Comparison of ENCODE assay signal across 21 cellular contexts in genomic region chr17:80818871-80819270, GRCh38.
DNase-seq lines count a peak whose midpoint lies in the region; ATAC-seq, FAIRE-seq and TF ChIP-seq lines count a peak whose summit lies in the region.
"Had no signal": no experiment of that assay in that cellular context is flagged by ENCODE, and none has a peak within 500 bp of the region (broad histone marks: within the 10 kb centered on the region; RNA-seq: fewer than 3 reads in every experiment).

No MANE protein-coding gene starts in this region.

- H2BK20ac ChIP-seq in H1 (ENCODE audit: low read length), result no peak overlapping the region

- no peak for FAIRE-seq in H1 (lab: Jason Lieb, UNC)
- FAIRE-seq: colon, GM18507, TTC549 had no signal

- no peaks in the 10 kb centered on the region for H3K79me2 ChIP-seq in H1 (ENCODE audit: control insufficient read depth in 1 of 2, insufficient read depth in 2 of 2, low read length in 2 of 2)

- H3K9ac ChIP-seq in H1 (replicated peaks in 1 of 4; ENCODE audit: extremely low read depth in 1 of 4, low read depth in 3 of 4, low read length in 3 of 4), result no peak overlapping the region

- peak overlapping the region; percentile 81 for H3K27ac Mint-ChIP-seq in activated naive CD4-positive, alpha-beta T cell treated with anti-CD3 and anti-CD28 coated beads for 36 hours
- peak overlapping the region; percentile 0 for H3K27ac Mint-ChIP-seq in T-helper 17 cell

- H3K4ac ChIP-seq in H1 (replicated peaks; ENCODE audit: insufficient read length, low read depth, low read length), result no peak overlapping the region

- peaks cover 0 to 2% of the 10 kb centered on the region in 2 experiments for H4K20me1 ChIP-seq in H1 (replicated peaks in 1 of 2; ENCODE audit: control insufficient read depth in 1 of 2, insufficient read depth in 2 of 2, low read length in 2 of 2)

- peaks cover 11% of the 10 kb centered on the region for H3K36me3 Mint-ChIP-seq in activated naive CD4-positive, alpha-beta T cell treated with anti-CD3 and anti-CD28 coated beads for 36 hours (ENCODE audit: low read depth)
- H3K36me3 Mint-ChIP-seq in T-helper 17 cell (ENCODE audit: low read depth), result peaks cover 9% of the 10 kb centered on the region

- no peaks in the 10 kb centered on the region for H3K27me3 ChIP-seq in H1 (replicated peaks in 1 of 4; ENCODE audit: control insufficient read depth in 3 of 4, extremely low read depth in 1 of 4, insufficient read depth in 3 of 4, low read length in 3 of 4)
- H3K27me3 ChIP-seq in upper lobe of right lung, result no peaks in the 10 kb centered on the region
- H3K27me3 ChIP-seq: body of pancreas had no signal

- no peak overlapping the region for H3K56ac ChIP-seq in H1 (replicated peaks; ENCODE audit: insufficient read length, low read depth, low read length)

- H2BK12ac ChIP-seq in H1 (ENCODE audit: low read depth, low read length), result no peak overlapping the region

- no peaks in the 10 kb centered on the region; the same call in 1 of the 2 replicates for H3K79me1 ChIP-seq in H1 (ENCODE audit: low read depth, low read length)

- H2AK5ac ChIP-seq in H1 (ENCODE audit: low read depth, low read length), result no peak overlapping the region

- no peak overlapping the region for H2BK5ac ChIP-seq in H1 (ENCODE audit: low read depth, low read length)

- H3K9me3 Mint-ChIP-seq in activated naive CD4-positive, alpha-beta T cell treated with anti-CD3 and anti-CD28 coated beads for 36 hours, result no peaks in the 10 kb centered on the region

- H3K23ac ChIP-seq in H1 (ENCODE audit: insufficient read length), result no peak overlapping the region

- no peak overlapping the region for H2BK120ac ChIP-seq in H1 (replicated peaks; ENCODE audit: low read depth, low read length)

- peaks cover 44% of the 10 kb centered on the region for H3K4me1 Mint-ChIP-seq in activated naive CD4-positive, alpha-beta T cell treated with anti-CD3 and anti-CD28 coated beads for 36 hours (ENCODE audit: low read depth)
- peaks cover 30% of the 10 kb centered on the region for H3K4me1 Mint-ChIP-seq in T-helper 17 cell

- intact Hi-C loops in activated naive CD4-positive, alpha-beta T cell treated with anti-CD3 and anti-CD28 coated beads for 36 hours (cut with micrococcal nuclease), result no loop called here
- intact Hi-C loops in upper lobe of right lung (cut with DNase I), result no loop called here

- no peak overlapping the region for H3K18ac ChIP-seq in H1 (ENCODE audit: extremely low read depth, low read length)

- no peaks in the 10 kb centered on the region for H3K36me3 ChIP-seq in H1 (ENCODE audit: control insufficient read depth in 2 of 4, insufficient read depth in 4 of 4, low read length in 3 of 4)
- H3K36me3 ChIP-seq in upper lobe of right lung, result peaks cover 6% of the 10 kb centered on the region

- TF ChIP-seq CTCF in H1 (IDR thresholded peaks at IDR 0.05; ENCODE audit: control extremely low read depth in 1 of 3, insufficient read depth in 1 of 3, low read depth in 1 of 3, low read length in 3 of 3) (no peak), upper lobe of right lung (IDR thresholded peaks at IDR 0.05) (no peak)

- no peak for DNase-seq in activated naive CD4-positive, alpha-beta T cell treated with anti-CD3 and anti-CD28 coated beads for 36 hours
- no peak for DNase-seq in activated naive CD4-positive, alpha-beta T cell treated with Interleukin-2 at 50 U/mL for 16 hours
- DNase-seq in T-helper 17 cell (no peak), H1 (ENCODE audit: low read depth in 1 of 2, low spot score in 2 of 2) (no peak), upper lobe of right lung (peak; percentile 30), anterior cingulate cortex (lab: John Stamatoyannopoulos, UW) (no peak), G401 (ENCODE audit: low spot score) (no peak)
- DNase-seq: activated CD4-positive, alpha-beta T cell treated with anti-CD3 and anti-CD28 coated beads, Interleukin-2, amount 50 U/mL, for 4 hours; activated gamma-delta T cell; body of pancreas; left ventricle myocardium superior; mucosa of descending colon; NCI-H187; NCI-H226; NCI-H82 had no signal

- peak overlapping the region; percentile 20; the same call in 1 of the 2 replicates for H4K8ac ChIP-seq in H1 (ENCODE audit: extremely low read depth, insufficient read depth, low read length)

- WGBS in H1 (ENCODE audit: extremely low coverage in 1 of 2, insufficient coverage in 1 of 2, insufficient read length in 1 of 2, insufficient replicate concordance in 2 of 2, low coverage in 1 of 2, low lambda C conversion rate in 2 of 2, missing lambda C conversion rate in 1 of 2), 2 experiments, result 85% methylated on average over 9 of the region's 9 CpGs; no CpG with 5 or more reads in 1 of the 2 experiments

- CTCF ChIA-PET in activated naive CD4-positive, alpha-beta T cell treated with anti-CD3 and anti-CD28 coated beads for 36 hours (lab: Charles Lee), result interaction anchor here (1.6 kb wide), 1 partner anchor 14 kb away, joined by 5 read pairs; no protein-coding TSS in a partner anchor
- CTCF ChIA-PET in H1 (lab: Charles Lee; ENCODE audit: partially characterized antibody), result interaction anchor here (0.5 to 2.0 kb wide), 9 partner anchors 15 to 1418 kb away, joined by 3 to 5 read pairs (median 4); no protein-coding TSS in a partner anchor

- no peak overlapping the region for H4K5ac ChIP-seq in H1 (ENCODE audit: insufficient read length, low read depth, low read length)

- H3K4me2 ChIP-seq in H1 (ENCODE audit: insufficient read depth in 1 of 2, low read depth in 2 of 2, low read length in 2 of 2), result no peak overlapping the region

- ATAC-seq in T-helper 17 cell, result no peak
- no peak for ATAC-seq in upper lobe of right lung
- ATAC-seq in GM18517 (IDR thresholded peaks at IDR 0.05; ENCODE audit: unreplicated experiment), result no peak
- ATAC-seq: body of pancreas, K562, left ventricle myocardium superior, mucosa of descending colon, Panc1 had no signal

- no peak for TF ChIP-seq EP300 in H1 (IDR thresholded peaks at IDR 0.05; ENCODE audit: borderline replicate concordance in 1 of 2, low read depth in 2 of 2, low read length in 2 of 2)

- no peak overlapping the region for H3K27ac ChIP-seq in H1 (ENCODE audit: low read depth, low read length)
- H3K27ac ChIP-seq in upper lobe of right lung, result no peak overlapping the region
- H3K27ac ChIP-seq: body of pancreas had no signal

- peaks cover 0 to 3% (median 2%) of the 10 kb centered on the region in 4 experiments; a peak in 3 of 7 replicates for H3K4me1 ChIP-seq in H1 (replicated peaks in 1 of 4; ENCODE audit: control insufficient read depth in 3 of 4, insufficient read depth in 4 of 4, low read length in 3 of 4)
- H3K4me1 ChIP-seq in upper lobe of right lung, result no peaks in the 10 kb centered on the region
- H3K4me1 ChIP-seq: body of pancreas had no signal

- no peak for TF ChIP-seq POLR2A in H1 (IDR thresholded peaks at IDR 0.05; ENCODE audit: control extremely low read depth in 1 of 2, low read depth in 2 of 2, low read length in 2 of 2)

- H2BK15ac ChIP-seq in H1 (ENCODE audit: low read length), result no peak overlapping the region

- H3K23me2 ChIP-seq in H1 (ENCODE audit: low read depth, low read length), result no peaks in the 10 kb centered on the region

- H3K9me3 ChIP-seq in T-helper 17 cell (ENCODE audit: control insufficient read depth, low read length, poor library complexity, severe bottlenecking) (no peaks in the 10 kb centered on the region), H1 (ENCODE audit: insufficient read depth in 2 of 2, low read depth in 1 of 2, low read length in 1 of 2) (no peaks in the 10 kb centered on the region), upper lobe of right lung (no peaks in the 10 kb centered on the region)
- H3K9me3 ChIP-seq: body of pancreas, mucosa of descending colon had no signal

- H3K4me3 Mint-ChIP-seq in activated naive CD4-positive, alpha-beta T cell treated with anti-CD3 and anti-CD28 coated beads for 36 hours, result no peak overlapping the region
- no peak overlapping the region for H3K4me3 Mint-ChIP-seq in T-helper 17 cell

- no peak overlapping the region for H2AFZ ChIP-seq in H1 (ENCODE audit: low read length)

- POLR2A ChIA-PET in H1 (lab: Charles Lee; ENCODE audit: partially characterized antibody), result interaction anchor here (1.6 kb wide), 1 partner anchor 10 kb away, joined by 3 read pairs; no protein-coding TSS in a partner anchor

- no peaks in the 10 kb centered on the region for H3K27me3 Mint-ChIP-seq in activated naive CD4-positive, alpha-beta T cell treated with anti-CD3 and anti-CD28 coated beads for 36 hours (ENCODE audit: low read depth)
- H3K27me3 Mint-ChIP-seq in T-helper 17 cell, result no peaks in the 10 kb centered on the region

- no peak overlapping the region for H3K14ac ChIP-seq in H1 (ENCODE audit: insufficient read length)

- in situ Hi-C loops in G401 (cut with HindIII; ENCODE audit: low sequenced_read_pairs), result no loop called here

- no peak overlapping the region for H4K91ac ChIP-seq in H1 (replicated peaks; ENCODE audit: insufficient read length, low read length)

- TF ChIP-seq RAD21 in H1 (IDR thresholded peaks at IDR 0.05 in 1 of 2, conservative IDR thresholded peaks at IDR 0.05 in 1 of 2; ENCODE audit: low read depth in 2 of 2, low read length in 2 of 2), result no peak

- no peak overlapping the region for H3K4me3 ChIP-seq in H1 (ENCODE audit: extremely low read depth in 1 of 4, insufficient read depth in 2 of 4, low read depth in 3 of 4, low read length in 4 of 4)
- no peak overlapping the region for H3K4me3 ChIP-seq in upper lobe of right lung
- H3K4me3 ChIP-seq: body of pancreas, K562, mucosa of descending colon had no signal

TF ChIP-seq in H1, 55 proteins besides CTCF, POLR2A, EP300 and RAD21 (continues in another document):
- TF ChIP-seq ZNF274 (IDR thresholded peaks at IDR 0.05; ENCODE audit: borderline replicate concordance, extremely low read depth, low read length), result no peak
- no peak for TF ChIP-seq RBBP5 (IDR thresholded peaks at IDR 0.05; ENCODE audit: borderline replicate concordance, low read depth, low read length)
- no peak for TF ChIP-seq TAF1 (IDR thresholded peaks at IDR 0.05; ENCODE audit: low read depth, low read length)
- no peak for TF ChIP-seq SP2 (IDR thresholded peaks at IDR 0.05; ENCODE audit: low read length)
- no peak for TF ChIP-seq KDM5A (IDR thresholded peaks at IDR 0.05; ENCODE audit: low read length)
- TF ChIP-seq MAFK (IDR thresholded peaks at IDR 0.05; ENCODE audit: low read depth, low read length), result no peak
- TF ChIP-seq SP1 (IDR thresholded peaks at IDR 0.05; ENCODE audit: low read depth, low read length), result no peak
- TF ChIP-seq ATF2 (IDR thresholded peaks at IDR 0.05; ENCODE audit: low read length), result no peak
- TF ChIP-seq NRF1 (IDR thresholded peaks at IDR 0.05; ENCODE audit: low read depth, low read length), result no peak
